In genomic region chr4:7506119-7506518, GRCh38 we compare ENCODE assay signal across 24 cellular contexts.
DNase-seq lines count a peak whose midpoint lies in the region; ATAC-seq lines count a peak whose summit lies in the region.
"Had no signal": no experiment of that assay in that cellular context is flagged by ENCODE, and none has a peak within 500 bp of the region (broad histone marks: within the 10 kb centered on the region; RNA-seq: fewer than 3 reads in every experiment).

No MANE protein-coding gene starts in this region.

- ATAC-seq in HG03159 (IDR thresholded peaks at IDR 0.05; ENCODE audit: unreplicated experiment), result no peak
- ATAC-seq: left colon had no signal

- DNase-seq in NCI-H2029 (lab: John Stamatoyannopoulos, UW), result peak; percentile 28
- DNase-seq in NCI-H2029 treated with DMSO at 0.1 percent for 48 hours (lab: John Stamatoyannopoulos, UW), result no peak
- peak; percentile 1 for DNase-seq in NCI-H446 (lab: John Stamatoyannopoulos, UW)
- DNase-seq in astrocyte of the hippocampus (ENCODE audit: low read depth, low spot score), result peak; percentile 91
- peak; percentile 32 for DNase-seq in pons (ENCODE audit: low spot score)
- no peak for DNase-seq in NCI-H2107 treated with DMSO at 0.1 percent for 48 hours (lab: John Stamatoyannopoulos, UW; ENCODE audit: unreplicated experiment)
- DNase-seq in activated CD4-positive, CD25-positive, alpha-beta regulatory T cell treated with anti-CD3 and anti-CD28 coated beads, Interleukin-2, amount 50 U/mL, for 72 hours, result no peak
- DNase-seq: activated CD4-positive, alpha-beta memory T cell treated with anti-CD3 and anti-CD28 coated beads, Interleukin-2, amount 10 ng/mL, durations not matched to agents 7 days and 5 days; activated CD8-positive, alpha-beta memory T cell treated with anti-CD3 and anti-CD28 coated beads, Interleukin-2, amount 50 U/mL, for 4 hours; activated naive CD4-positive, alpha-beta T cell treated with Interleukin-2 at 50 U/mL for 16 hours; DMS153; immature natural killer cell; KBM-7; left colon; mammary epithelial cell; MG63; NCI-H2107; NCI-H510A treated with DMSO at 0.1 percent for 48 hours; pancreas; PC-9; SHP77; stimulated activated CD4-positive, alpha-beta T cell treated with anti-CD3 and anti-CD28 coated beads, Interleukin-2, amount 100 ng/mL, for 24 hours; testis had no signal

Comparison
In these comparisons a context has a peak if more than half of its experiments do, and no peak if none do; other contexts are left out.
1. DNase-seq: peak in NCI-H2029 (single experiment), NCI-H446 (2 of 2), astrocyte of the hippocampus (single experiment) and pons (single experiment); none in NCI-H2029 treated with DMSO at 0.1 percent for 48 hours (single experiment), NCI-H2107 treated with DMSO at 0.1 percent for 48 hours (single experiment) and activated CD4-positive, CD25-positive, alpha-beta regulatory T cell treated with anti-CD3 and anti-CD28 coated beads, Interleukin-2, amount 50 U/mL, for 72 hours (single experiment).